ENCODE assay signal across 8 cellular contexts in genomic region chr11:1572200-1573076, GRCh38. TPM values are rescaled to one million over a fixed set of nuclear protein-coding genes. Genes with fewer than 3 reads are reported as not detected.
DNase-seq lines count a peak whose midpoint lies in the region; ATAC-seq, FAIRE-seq and TF ChIP-seq lines count a peak whose summit lies in the region.

DUSP8 (minus strand) TSS chr11:1572271; CDS start chr11:1565826, 6,445 bp downstream.

- CTCF ChIA-PET in CD8-positive, alpha-beta T cell (lab: Charles Lee), result interaction anchor here (0.9 to 8.9 kb wide), 5 partner anchors 17 to 369 kb away, joined by 3 to 170 read pairs (median 25); no protein-coding TSS in a partner anchor
- CTCF ChIA-PET in T-cell (lab: Charles Lee), result interaction anchor here (1.4 to 2.7 kb wide), 2 partner anchors 26 kb away, joined by 8 to 43 read pairs; no protein-coding TSS in a partner anchor

- peaks cover 37% of the 10 kb centered on the region for H3K4me1 Mint-ChIP-seq in CD8-positive, alpha-beta T cell (ENCODE audit: low read depth)
- peaks cover 26 to 30% (median 27%) of the 10 kb centered on the region in 3 donors for H3K4me1 Mint-ChIP-seq in T-cell

- TF ChIP-seq POLR2A in testis (IDR thresholded peaks at IDR 0.05), result no peak

- H3K36me3 ChIP-seq in CD8-positive, alpha-beta T cell (ENCODE audit: insufficient read depth, low read length), result no peaks in the 10 kb centered on the region
- H3K36me3 ChIP-seq in pancreas (no peaks in the 10 kb centered on the region), testis (ENCODE audit: low read depth, missing control alignments) (no peaks in the 10 kb centered on the region)

- H3K36me3 Mint-ChIP-seq in CD8-positive, alpha-beta T cell, result no peaks in the 10 kb centered on the region
- H3K36me3 Mint-ChIP-seq in T-cell, result no peaks in the 10 kb centered on the region

- peak within 1 kb of the TSS; percentile 82 for H3K4me3 Mint-ChIP-seq in CD8-positive, alpha-beta T cell
- peak within 1 kb of the TSS; percentile 73 to 84 (median 79) for H3K4me3 Mint-ChIP-seq in T-cell

- POLR2A ChIA-PET in CD8-positive, alpha-beta T cell (lab: Charles Lee), result interaction anchor here (2.0 to 3.4 kb wide), 2 partner anchors 17 to 25 kb away, joined by 4 to 23 read pairs; no protein-coding TSS in a partner anchor
- POLR2A ChIA-PET in T-cell (lab: Charles Lee), result interaction anchor here in 1 of 2 donors (0.6 to 0.9 kb wide), 2 partner anchors 26 to 190 kb away, joined by 3 to 5 read pairs; no protein-coding TSS in a partner anchor

- intact Hi-C loops in CD8-positive, alpha-beta T cell (cut with DNase I, micrococcal nuclease), result loop anchor here (2.0 to 5.0 kb wide), 8 partner anchors 35 to 645 kb away; partner anchors contain the start of genes AP2A2 (in 1 of the 2) and TOLLIP (in 1 of the 2)
- intact Hi-C loops in cardiac septum (cut with DNase I) (loop anchor here (5.0 kb wide), 1 partner anchor 35 kb away; no protein-coding TSS in a partner anchor), pancreas (cut with DNase I) (no loop called here), testis (cut with DNase I; ENCODE audit: low total_unique reads) (no loop called here)

- no peaks in the 10 kb centered on the region for H3K27me3 ChIP-seq in CD8-positive, alpha-beta T cell (ENCODE audit: insufficient read depth, low read length)
- H3K27me3 ChIP-seq in pancreas, result no peaks in the 10 kb centered on the region
- no peaks in the 10 kb centered on the region for H3K27me3 ChIP-seq in testis

- peak; percentile 58 for ATAC-seq in CD8-positive, alpha-beta T cell
- peak; percentile 51 for ATAC-seq in GM21723 (IDR thresholded peaks at IDR 0.05; ENCODE audit: unreplicated experiment)
- ATAC-seq in T-cell (replicated peaks in 1 of 4), result peak; percentile 60 to 77 (median 66)
- peak; percentile 44 to 69 (median 62) for ATAC-seq in pancreas

- H3K27me3 Mint-ChIP-seq in CD8-positive, alpha-beta T cell (ENCODE audit: low read depth), result no peaks in the 10 kb centered on the region
- H3K27me3 Mint-ChIP-seq in T-cell, result peaks cover 0 to 1% of the 10 kb centered on the region in 2 donors

- peak; percentile 90 to 98 (median 94) for DNase-seq in CD8-positive, alpha-beta T cell
- DNase-seq in NCI-H1092 (lab: John Stamatoyannopoulos, UW) (peak; percentile 64), T-cell (peak; percentile 81 to 98 (median 94)), amniotic epithelial cell (ENCODE audit: low read depth) (peak; percentile 66), cardiac septum (ENCODE audit: low spot score) (peak; percentile 95), pancreas (peak; percentile 91 to 99 (median 96)), testis (peak; percentile 93)

- FAIRE-seq in pancreas (lab: Jason Lieb, UNC), result no peak

- peak within 1 kb of the TSS; percentile 63 for H3K4me3 ChIP-seq in CD8-positive, alpha-beta T cell (ENCODE audit: low read depth, low read length)
- H3K4me3 ChIP-seq in pancreas (peak within 1 kb of the TSS; percentile 40 to 74 (median 62)), testis (peak within 1 kb of the TSS; percentile 54 to 66)

- no peaks in the 10 kb centered on the region for H3K9me3 Mint-ChIP-seq in CD8-positive, alpha-beta T cell
- H3K9me3 Mint-ChIP-seq in T-cell, result no peaks in the 10 kb centered on the region

- TF ChIP-seq CTCF in CD8-positive, alpha-beta T cell (IDR thresholded peaks at IDR 0.05), result no peak
- TF ChIP-seq CTCF in pancreas (IDR thresholded peaks at IDR 0.05) (no peak), testis (IDR thresholded peaks at IDR 0.05) (no peak)

- peak within 1 kb of the TSS; percentile 59 for H3K27ac ChIP-seq in CD8-positive, alpha-beta T cell (ENCODE audit: low read depth, low read length)
- H3K27ac ChIP-seq in pancreas (peak within 1 kb of the TSS; percentile 85 to 95 (median 91)), testis (peak within 1 kb of the TSS; percentile 55 to 76)

- H3K4me1 ChIP-seq in CD8-positive, alpha-beta T cell (ENCODE audit: insufficient read depth, low read length), result peaks cover 54% of the 10 kb centered on the region
- H3K4me1 ChIP-seq in pancreas, result peaks cover 0 to 10% (median 0%) of the 10 kb centered on the region in 3 donors
- H3K4me1 ChIP-seq in testis, result peaks cover 18% of the 10 kb centered on the region

- peak within 1 kb of the TSS; percentile 92 for H3K27ac Mint-ChIP-seq in CD8-positive, alpha-beta T cell
- H3K27ac Mint-ChIP-seq in T-cell, result peak within 1 kb of the TSS in 1 of 2 donors; percentile 64

- WGBS in pancreas, 2 donors, result 1 to 2% methylated on average over 70 to 123 of the region's 123 CpGs
- WGBS in testis, 2 donors, result 1% methylated on average over 61 of the region's 123 CpGs; no CpG with 5 or more reads in 1 of the 2 donors

- H3K9me3 ChIP-seq in CD8-positive, alpha-beta T cell (ENCODE audit: low read length), result no peaks in the 10 kb centered on the region
- no peaks in the 10 kb centered on the region for H3K9me3 ChIP-seq in pancreas
- H3K9me3 ChIP-seq in testis, result no peaks in the 10 kb centered on the region

RNA-seq across cellular contexts. Expression of gene DUSP8, which starts in this region (rescaled TPM):
- total RNA-seq in CD8-positive, alpha-beta T cell, result 100 to 1,000 TPM; 123 to 130 TPM
- total RNA-seq in T-cell, result 10 to 100 TPM in 2 of 5 donors, 1 to 10 TPM in 3; 5.2 to 64.3 (median 8.7) TPM
- total RNA-seq in cardiac septum, result 36.9 TPM
- 10 to 100 TPM in 4 of 6 donors, 1 to 10 TPM in 2; 6.4 to 23.5 (median 14.3) TPM for total RNA-seq in pancreas
- 10 to 100 TPM; 11.8 to 12.7 TPM for polyA plus RNA-seq in pancreas
- 10 to 100 TPM in 1 of 2 donors, 1 to 10 TPM in 1; 8.5 to 14.4 TPM for total RNA-seq in testis
- polyA plus RNA-seq in testis (ENCODE audit: insufficient read depth, low read depth, low replicate concordance), result 7.0 TPM

Comparison
In these comparisons a context has a peak if more than half of its experiments do, and no peak if none do; other contexts are left out.
1. Peak in every context shown above with its lines: DNase-seq, ATAC-seq, H3K4me3 ChIP-seq and H3K27ac ChIP-seq.
2. intact Hi-C loops: an anchor here in CD8-positive, alpha-beta T cell (2.0 to 5.0 kb wide) and cardiac septum (5.0 kb wide); none called in pancreas and testis.